9 cellular contexts compared by ENCODE assay signal in the genomic region with DNA sequence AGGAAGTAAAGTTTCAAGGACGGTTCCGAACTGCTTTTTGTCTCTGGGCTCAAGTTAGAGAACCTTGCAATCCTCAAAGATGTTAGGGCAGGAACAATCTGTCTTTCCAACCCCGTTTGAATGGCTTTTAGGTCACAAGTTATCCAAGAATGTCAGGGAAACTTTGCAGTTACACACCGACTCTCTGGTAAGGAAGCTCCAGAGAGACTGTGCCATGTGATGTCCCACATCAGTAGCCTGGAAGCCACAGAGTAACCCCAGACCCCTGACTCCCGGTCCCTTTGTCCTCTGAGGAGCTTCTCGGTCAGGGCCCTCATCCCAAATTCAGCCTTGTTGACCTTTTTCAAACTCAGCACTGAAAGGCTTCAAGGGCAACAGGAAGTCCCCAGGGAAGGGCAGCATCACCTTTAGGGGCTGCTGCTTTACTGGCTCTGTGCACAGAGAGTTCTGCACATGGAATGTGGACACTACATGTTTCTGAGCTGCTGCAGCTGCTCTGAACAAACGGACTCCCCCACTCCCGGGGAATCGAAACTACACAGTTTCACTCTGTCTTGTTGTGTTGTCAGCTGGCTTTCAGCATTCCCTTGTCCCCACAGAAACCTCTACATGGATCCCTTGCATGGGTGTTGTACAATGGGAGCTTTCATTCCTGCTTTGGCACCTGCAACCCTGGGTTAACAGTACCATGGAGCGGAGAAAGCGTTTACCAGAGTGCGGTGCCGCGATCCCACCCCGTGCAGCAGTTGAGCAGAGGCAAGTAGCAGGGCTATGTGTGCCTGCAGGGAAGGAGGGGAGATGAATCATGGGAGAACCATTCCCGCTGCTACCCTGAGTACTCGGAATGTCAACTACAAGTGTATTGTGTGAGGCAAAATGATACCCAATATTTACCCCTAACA.
DNase-seq lines count a peak whose midpoint lies in the region; ATAC-seq and TF ChIP-seq lines count a peak whose summit lies in the region.
"Had no signal": no experiment of that assay in that cellular context is flagged by ENCODE, and none has a peak within 500 bp of the region (broad histone marks: within the 10 kb centered on the region; RNA-seq: fewer than 3 reads in every experiment).

No MANE protein-coding gene starts in this region.

- intact Hi-C loops in posterior vena cava (cut with DNase I), result loop anchor here (5.0 to 10.0 kb wide), 5 partner anchors 132 to 410 kb away; a partner anchor contains a TSS

- no peaks in the 10 kb centered on the region for H3F3A ChIP-seq in smooth muscle cell (ENCODE audit: low read depth)

- no peak overlapping the region for H3K4me3 ChIP-seq in astrocyte of the spinal cord (ENCODE audit: low read depth, low read length)
- no peak overlapping the region for H3K4me3 ChIP-seq in smooth muscle cell

- H3K9ac ChIP-seq in smooth muscle cell (ENCODE audit: low read depth), result peak overlapping the region; percentile 15

- no peaks in the 10 kb centered on the region for H3K9me3 ChIP-seq in smooth muscle cell (replicated peaks; ENCODE audit: low read depth)

- peak overlapping the region; percentile 37 for H3K4me2 ChIP-seq in smooth muscle cell

- H2AFZ ChIP-seq in smooth muscle cell (ENCODE audit: low read depth), result no peak overlapping the region

- peak; percentile 66 for ATAC-seq in HG02798 (IDR thresholded peaks at IDR 0.05; ENCODE audit: poor library complexity, unreplicated experiment)

- in situ Hi-C loops in astrocyte of the spinal cord (cut with HindIII; ENCODE audit: low sequenced_read_pairs), result no loop called here
- in situ Hi-C loops in GM13976 (cut with MboI; ENCODE audit: low sequenced_read_pairs, unreplicated experiment), result no loop called here

- 63% methylated on average over 17 of the region's 17 CpGs for WGBS in smooth muscle cell (ENCODE audit: low lambda C conversion rate)

- no peaks in the 10 kb centered on the region for H3K79me2 ChIP-seq in smooth muscle cell (ENCODE audit: low read depth)

- no peak for TF ChIP-seq CTCF in astrocyte of the spinal cord (IDR thresholded peaks at IDR 0.05; ENCODE audit: low read depth, low read length)
- no peak for TF ChIP-seq CTCF in smooth muscle cell (IDR thresholded peaks at IDR 0.05; ENCODE audit: borderline replicate concordance, insufficient read depth, poor library complexity, severe bottlenecking)
- no peak for TF ChIP-seq CTCF in GM13976 (IDR thresholded peaks at IDR 0.05; ENCODE audit: borderline replicate concordance, control extremely low read depth, extremely low read depth, insufficient read depth, missing control alignments)

- peaks cover 13% of the 10 kb centered on the region for H3K4me1 ChIP-seq in smooth muscle cell (ENCODE audit: low read depth)

- H4K20me1 ChIP-seq in smooth muscle cell (ENCODE audit: low read depth), result no peaks in the 10 kb centered on the region

- DNase-seq in astrocyte of the spinal cord (ENCODE audit: low read depth, low spot score), result peak; percentile 77
- peak; percentile 59 for DNase-seq in iris pigment epithelial cell (ENCODE audit: low read depth)
- no peak for DNase-seq in smooth muscle cell (lab: John Stamatoyannopoulos, UW; ENCODE audit: unreplicated experiment)
- no peak for DNase-seq in GM13976 (ENCODE audit: low spot score)
- no peak for DNase-seq in NCI-H82 (lab: John Stamatoyannopoulos, UW)
- DNase-seq in NCI-H1105 (lab: John Stamatoyannopoulos, UW), result no peak
- no peak for DNase-seq in posterior vena cava (ENCODE audit: low spot score)
- DNase-seq: immature natural killer cell had no signal

- H3K36me3 ChIP-seq in smooth muscle cell (ENCODE audit: low read depth), result no peaks in the 10 kb centered on the region

- no peaks in the 10 kb centered on the region for H3K27me3 ChIP-seq in smooth muscle cell (ENCODE audit: low read depth)

- H3K27ac ChIP-seq in smooth muscle cell (ENCODE audit: low read depth), result peak overlapping the region; percentile 76

Comparison
In these comparisons a context has a peak if more than half of its experiments do, and no peak if none do; other contexts are left out.
1. DNase-seq: peak in astrocyte of the spinal cord (single experiment) and iris pigment epithelial cell (single experiment); none in smooth muscle cell (single experiment), GM13976 (single experiment), NCI-H82 (single experiment), NCI-H1105 (single experiment) and posterior vena cava (single experiment).